1 cellular context compared by ENCODE assay signal in genomic region chr1:77683142-77683835, GRCh38.
TF ChIP-seq lines count a peak whose summit lies in the region.

No MANE protein-coding gene starts in this region.

TF ChIP-seq in HepG2, 621 proteins besides CTCF, POLR2A, EP300 and RAD21 (continued from another document and continues in another):
- TF ChIP-seq CREB3 (CRISPR knock-in tag; IDR thresholded peaks at IDR 0.05) (no peak), ZEB1 (IDR thresholded peaks at IDR 0.05; ENCODE audit: insufficient replicate concordance, low read depth) (peak; percentile 24), NFATC3 (CRISPR knock-in tag; IDR thresholded peaks at IDR 0.05) (no peak), IRF1 (CRISPR knock-in tag; IDR thresholded peaks at IDR 0.05; ENCODE audit: low read depth) (no peak), ZNF232 (CRISPR knock-in tag; IDR thresholded peaks at IDR 0.05; ENCODE audit: borderline replicate concordance) (no peak; the same call in 1 of the 2 replicates), ZNF776 (CRISPR knock-in tag; IDR thresholded peaks at IDR 0.05) (no peak), NR2C2 (CRISPR knock-in tag; IDR thresholded peaks at IDR 0.05; ENCODE audit: borderline replicate concordance) (peak; percentile 51; the same call in 1 of the 2 replicates), ZNF101 (CRISPR knock-in tag; IDR thresholded peaks at IDR 0.05; ENCODE audit: borderline replicate concordance, low read depth) (no peak), EED (CRISPR knock-in tag; IDR thresholded peaks at IDR 0.05) (no peak), PAF1 (CRISPR knock-in tag; IDR thresholded peaks at IDR 0.05) (no peak), PRMT3 (CRISPR knock-in tag; IDR thresholded peaks at IDR 0.05; ENCODE audit: borderline replicate concordance, low read depth) (0 out of 2 replicates have a peak, but pooled peaks have one; percentile 39), ZIK1 (CRISPR knock-in tag; IDR thresholded peaks at IDR 0.05; ENCODE audit: borderline replicate concordance, low read depth) (no peak; the same call in 1 of the 2 replicates), ZBED4 (CRISPR knock-in tag; IDR thresholded peaks at IDR 0.05; ENCODE audit: borderline replicate concordance) (peak; percentile 78; the same call in 1 of the 2 replicates), RFXAP (CRISPR knock-in tag; IDR thresholded peaks at IDR 0.05; ENCODE audit: borderline replicate concordance) (0 out of 2 replicates have a peak, but pooled peaks have one; percentile 21), RBM39 (IDR thresholded peaks at IDR 0.05; ENCODE audit: low read depth, low read length, poor library complexity, severe bottlenecking) (peak; percentile 69), SUZ12 (IDR thresholded peaks at IDR 0.05; ENCODE audit: low read depth, low read length) (no peak), ZNF296 (CRISPR knock-in tag; conservative IDR thresholded peaks at IDR 0.05) (no peak), FOXO1 (CRISPR knock-in tag; IDR thresholded peaks at IDR 0.05) (peak; percentile 59), U2AF2 (IDR thresholded peaks at IDR 0.05; ENCODE audit: low read depth, low read length) (no peak), SRF (IDR thresholded peaks at IDR 0.05; ENCODE audit: low read depth, low read length) (no peak), ZNF260 (CRISPR knock-in tag; IDR thresholded peaks at IDR 0.05; ENCODE audit: borderline replicate concordance, low read depth) (no peak), ADNP (CRISPR knock-in tag; IDR thresholded peaks at IDR 0.05) (no peak), ZNF124 (CRISPR knock-in tag; IDR thresholded peaks at IDR 0.05) (no peak), ZFY (CRISPR knock-in tag; IDR thresholded peaks at IDR 0.05) (peak; percentile 56; the same call in 1 of the 2 replicates), ZNF225 (CRISPR knock-in tag; IDR thresholded peaks at IDR 0.05) (no peak; the same call in 1 of the 2 replicates), ZNF543 (CRISPR knock-in tag; IDR thresholded peaks at IDR 0.05) (no peak), ZNF746 (CRISPR knock-in tag; IDR thresholded peaks at IDR 0.05) (0 out of 2 replicates have a peak, but pooled peaks have one; percentile 35), ARNT2 (CRISPR knock-in tag; IDR thresholded peaks at IDR 0.05; ENCODE audit: low read depth) (peak; percentile 88), PHF5A (CRISPR knock-in tag; IDR thresholded peaks at IDR 0.05; ENCODE audit: low read depth, unreplicated experiment) (no peak), ZNF709 (CRISPR knock-in tag; IDR thresholded peaks at IDR 0.05) (0 out of 2 replicates have a peak, but pooled peaks have one; percentile 68), HDAC1 (CRISPR knock-in tag; IDR thresholded peaks at IDR 0.05) (peak; percentile 68), ZNF850 (CRISPR knock-in tag; conservative IDR thresholded peaks at IDR 0.05) (no peak), MTF2 (CRISPR knock-in tag; IDR thresholded peaks at IDR 0.05; ENCODE audit: borderline replicate concordance) (peak; percentile 23; the same call in 1 of the 2 replicates), MYPOP (CRISPR knock-in tag; IDR thresholded peaks at IDR 0.05) (0 out of 2 replicates have a peak, but pooled peaks have one; percentile 66), ATM (IDR thresholded peaks at IDR 0.05; ENCODE audit: borderline replicate concordance) (no peak), ZNF615 (CRISPR knock-in tag; IDR thresholded peaks at IDR 0.05; ENCODE audit: borderline replicate concordance) (no peak), HHEX (CRISPR knock-in tag; IDR thresholded peaks at IDR 0.05) (no peak), SOX13 (IDR thresholded peaks at IDR 0.05) (0 out of 2 replicates have a peak, but pooled peaks have one; percentile 2), SOX13 (CRISPR knock-in tag; conservative IDR thresholded peaks at IDR 0.05 in 1 of 2, IDR thresholded peaks at IDR 0.05 in 1 of 2) (no peak; a peak in 1 of 4 replicates), ZNF558 (CRISPR knock-in tag; IDR thresholded peaks at IDR 0.05; ENCODE audit: borderline replicate concordance) (no peak; the same call in 1 of the 2 replicates), TCF12 (IDR thresholded peaks at IDR 0.05) (no peak), TCF12 (CRISPR knock-in tag; IDR thresholded peaks at IDR 0.05) (no peak), NFE2L2 (IDR thresholded peaks at IDR 0.05; ENCODE audit: low read length) (no peak)
- TF ChIP-seq, protein P1, sequence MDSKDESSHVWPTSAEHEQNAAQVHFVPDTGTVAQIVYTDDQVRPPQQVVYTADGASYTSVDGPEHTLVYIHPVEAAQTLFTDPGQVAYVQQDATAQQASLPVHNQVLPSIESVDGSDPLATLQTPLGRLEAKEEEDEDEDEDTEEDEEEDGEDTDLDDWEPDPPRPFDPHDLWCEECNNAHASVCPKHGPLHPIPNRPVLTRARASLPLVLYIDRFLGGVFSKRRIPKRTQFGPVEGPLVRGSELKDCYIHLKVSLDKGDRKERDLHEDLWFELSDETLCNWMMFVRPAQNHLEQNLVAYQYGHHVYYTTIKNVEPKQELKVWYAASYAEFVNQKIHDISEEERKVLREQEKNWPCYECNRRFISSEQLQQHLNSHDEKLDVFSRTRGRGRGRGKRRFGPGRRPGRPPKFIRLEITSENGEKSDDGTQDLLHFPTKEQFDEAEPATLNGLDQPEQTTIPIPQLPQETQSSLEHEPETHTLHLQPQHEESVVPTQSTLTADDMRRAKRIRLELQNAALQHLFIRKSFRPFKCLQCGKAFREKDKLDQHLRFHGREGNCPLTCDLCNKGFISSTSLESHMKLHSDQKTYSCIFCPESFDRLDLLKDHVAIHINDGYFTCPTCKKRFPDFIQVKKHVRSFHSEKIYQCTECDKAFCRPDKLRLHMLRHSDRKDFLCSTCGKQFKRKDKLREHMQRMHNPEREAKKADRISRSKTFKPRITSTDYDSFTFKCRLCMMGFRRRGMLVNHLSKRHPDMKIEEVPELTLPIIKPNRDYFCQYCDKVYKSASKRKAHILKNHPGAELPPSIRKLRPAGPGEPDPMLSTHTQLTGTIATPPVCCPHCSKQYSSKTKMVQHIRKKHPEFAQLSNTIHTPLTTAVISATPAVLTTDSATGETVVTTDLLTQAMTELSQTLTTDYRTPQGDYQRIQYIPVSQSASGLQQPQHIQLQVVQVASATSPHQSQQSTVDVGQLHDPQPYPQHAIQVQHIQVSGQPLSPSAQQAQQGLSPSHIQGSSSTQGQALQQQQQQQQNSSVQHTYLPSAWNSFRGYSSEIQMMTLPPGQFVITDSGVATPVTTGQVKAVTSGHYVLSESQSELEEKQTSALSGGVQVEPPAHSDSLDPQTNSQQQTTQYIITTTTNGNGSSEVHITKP (CRISPR knock-in tag; IDR thresholded peaks at IDR 0.05; ENCODE audit: low read depth), result 0 out of 2 replicates have a peak, but pooled peaks have one; percentile 34
- TF ChIP-seq, protein P2, sequence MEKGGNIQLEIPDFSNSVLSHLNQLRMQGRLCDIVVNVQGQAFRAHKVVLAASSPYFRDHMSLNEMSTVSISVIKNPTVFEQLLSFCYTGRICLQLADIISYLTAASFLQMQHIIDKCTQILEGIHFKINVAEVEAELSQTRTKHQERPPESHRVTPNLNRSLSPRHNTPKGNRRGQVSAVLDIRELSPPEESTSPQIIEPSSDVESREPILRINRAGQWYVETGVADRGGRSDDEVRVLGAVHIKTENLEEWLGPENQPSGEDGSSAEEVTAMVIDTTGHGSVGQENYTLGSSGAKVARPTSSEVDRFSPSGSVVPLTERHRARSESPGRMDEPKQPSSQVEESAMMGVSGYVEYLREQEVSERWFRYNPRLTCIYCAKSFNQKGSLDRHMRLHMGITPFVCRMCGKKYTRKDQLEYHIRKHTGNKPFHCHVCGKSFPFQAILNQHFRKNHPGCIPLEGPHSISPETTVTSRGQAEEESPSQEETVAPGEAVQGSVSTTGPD (CRISPR knock-in tag; IDR thresholded peaks at IDR 0.05), result no peak
- TF ChIP-seq, protein P3, sequence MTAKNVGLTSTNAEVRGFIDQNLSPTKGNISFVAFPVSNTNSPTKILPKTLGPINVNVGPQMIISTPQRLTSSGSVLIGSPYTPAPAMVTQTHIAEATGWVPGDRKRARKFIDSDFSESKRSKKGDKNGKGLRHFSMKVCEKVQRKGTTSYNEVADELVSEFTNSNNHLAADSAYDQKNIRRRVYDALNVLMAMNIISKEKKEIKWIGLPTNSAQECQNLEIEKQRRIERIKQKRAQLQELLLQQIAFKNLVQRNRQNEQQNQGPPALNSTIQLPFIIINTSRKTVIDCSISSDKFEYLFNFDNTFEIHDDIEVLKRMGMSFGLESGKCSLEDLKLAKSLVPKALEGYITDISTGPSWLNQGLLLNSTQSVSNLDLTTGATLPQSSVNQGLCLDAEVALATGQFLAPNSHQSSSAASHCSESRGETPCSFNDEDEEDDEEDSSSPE (CRISPR knock-in tag; IDR thresholded peaks at IDR 0.05), result peak; percentile 42; the same call in 1 of the 2 replicates
- TF ChIP-seq, protein P4, sequence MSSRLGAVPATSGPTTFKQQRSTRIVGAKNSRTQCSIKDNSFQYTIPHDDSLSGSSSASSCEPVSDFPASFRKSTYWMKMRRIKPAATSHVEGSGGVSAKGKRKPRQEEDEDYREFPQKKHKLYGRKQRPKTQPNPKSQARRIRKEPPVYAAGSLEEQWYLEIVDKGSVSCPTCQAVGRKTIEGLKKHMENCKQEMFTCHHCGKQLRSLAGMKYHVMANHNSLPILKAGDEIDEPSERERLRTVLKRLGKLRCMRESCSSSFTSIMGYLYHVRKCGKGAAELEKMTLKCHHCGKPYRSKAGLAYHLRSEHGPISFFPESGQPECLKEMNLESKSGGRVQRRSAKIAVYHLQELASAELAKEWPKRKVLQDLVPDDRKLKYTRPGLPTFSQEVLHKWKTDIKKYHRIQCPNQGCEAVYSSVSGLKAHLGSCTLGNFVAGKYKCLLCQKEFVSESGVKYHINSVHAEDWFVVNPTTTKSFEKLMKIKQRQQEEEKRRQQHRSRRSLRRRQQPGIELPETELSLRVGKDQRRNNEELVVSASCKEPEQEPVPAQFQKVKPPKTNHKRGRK (CRISPR knock-in tag; IDR thresholded peaks at IDR 0.05), result no peak
- TF ChIP-seq, protein P5, sequence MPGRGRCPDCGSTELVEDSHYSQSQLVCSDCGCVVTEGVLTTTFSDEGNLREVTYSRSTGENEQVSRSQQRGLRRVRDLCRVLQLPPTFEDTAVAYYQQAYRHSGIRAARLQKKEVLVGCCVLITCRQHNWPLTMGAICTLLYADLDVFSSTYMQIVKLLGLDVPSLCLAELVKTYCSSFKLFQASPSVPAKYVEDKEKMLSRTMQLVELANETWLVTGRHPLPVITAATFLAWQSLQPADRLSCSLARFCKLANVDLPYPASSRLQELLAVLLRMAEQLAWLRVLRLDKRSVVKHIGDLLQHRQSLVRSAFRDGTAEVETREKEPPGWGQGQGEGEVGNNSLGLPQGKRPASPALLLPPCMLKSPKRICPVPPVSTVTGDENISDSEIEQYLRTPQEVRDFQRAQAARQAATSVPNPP (CRISPR knock-in tag; IDR thresholded peaks at IDR 0.05), result no peak
- TF ChIP-seq, protein P6, sequence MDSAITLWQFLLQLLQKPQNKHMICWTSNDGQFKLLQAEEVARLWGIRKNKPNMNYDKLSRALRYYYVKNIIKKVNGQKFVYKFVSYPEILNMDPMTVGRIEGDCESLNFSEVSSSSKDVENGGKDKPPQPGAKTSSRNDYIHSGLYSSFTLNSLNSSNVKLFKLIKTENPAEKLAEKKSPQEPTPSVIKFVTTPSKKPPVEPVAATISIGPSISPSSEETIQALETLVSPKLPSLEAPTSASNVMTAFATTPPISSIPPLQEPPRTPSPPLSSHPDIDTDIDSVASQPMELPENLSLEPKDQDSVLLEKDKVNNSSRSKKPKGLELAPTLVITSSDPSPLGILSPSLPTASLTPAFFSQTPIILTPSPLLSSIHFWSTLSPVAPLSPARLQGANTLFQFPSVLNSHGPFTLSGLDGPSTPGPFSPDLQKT (CRISPR knock-in tag; IDR thresholded peaks at IDR 0.05; ENCODE audit: borderline replicate concordance), result no peak
